In the genomic region with DNA sequence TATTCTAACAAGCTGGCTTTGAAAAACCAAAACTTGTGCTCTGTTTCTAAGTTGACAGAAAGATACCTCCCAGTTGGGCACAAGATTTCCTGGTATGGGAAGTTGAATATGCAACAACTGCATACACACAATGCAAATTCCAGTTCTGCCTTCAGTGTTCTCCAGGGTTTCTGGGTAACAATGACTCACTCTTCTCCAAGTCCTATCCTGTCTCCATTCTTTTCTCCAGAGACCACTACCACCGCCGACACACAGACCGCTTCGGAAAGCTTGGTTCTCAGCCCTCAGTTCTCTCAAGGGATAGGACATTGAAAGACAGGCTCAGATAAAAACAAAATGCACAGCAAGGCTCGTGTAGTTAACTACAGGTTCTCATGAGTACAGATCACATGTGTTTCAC, we compare ENCODE assay signal across 24 cellular contexts. TPM values are rescaled to one million over a fixed set of nuclear protein-coding genes. Genes with fewer than 3 reads are reported as not detected.
DNase-seq lines count a peak whose midpoint lies in the region; ATAC-seq and TF ChIP-seq lines count a peak whose summit lies in the region.
"Had no signal": no experiment of that assay in that cellular context is flagged by ENCODE, and none has a peak within 500 bp of the region (broad histone marks: within the 10 kb centered on the region; RNA-seq: fewer than 3 reads in every experiment).

No MANE protein-coding gene starts in this region.

- H4K20me1 ChIP-seq in mammary epithelial cell (ENCODE audit: insufficient read depth, low read length): no peaks in the 10 kb centered on the region
- H4K20me1 ChIP-seq: BLaER1 had no signal

- no peak overlapping the region for H3K4me2 ChIP-seq in mammary epithelial cell (ENCODE audit: insufficient read depth, low read depth, low read length)
- H3K4me2 ChIP-seq: BLaER1 had no signal

- peak; percentile 10 for DNase-seq in mammary epithelial cell
- no peak for DNase-seq in MCF 10A (ENCODE audit: unreplicated experiment)
- DNase-seq in SK-MEL-5 (ENCODE audit: low read depth, low spot score): peak; percentile 58
- no peak for DNase-seq in right cardiac atrium
- no peak for DNase-seq in substantia nigra (lab: John Stamatoyannopoulos, UW)
- DNase-seq in right lobe of liver: no peak
- no peak for DNase-seq in LoVo (ENCODE audit: low spot score)
- DNase-seq in HFFc6: no peak
- DNase-seq: activated CD4-positive, alpha-beta T cell treated with anti-CD3 and anti-CD28 coated beads, Interleukin-2, amount 50 U/mL, for 48 hours; activated CD4-positive, CD25-positive, alpha-beta regulatory T cell; activated naive CD8-positive, alpha-beta T cell treated with anti-CD3 and anti-CD28 coated beads for 36 hours; Calu3; cortex of kidney; GOT3; head of caudate nucleus; Kasumi-1; NCI-H1105; psoas muscle; RPMI8226; stimulated activated CD4-positive, alpha-beta T cell treated with anti-CD3 and anti-CD28 coated beads, Interleukin-2, amount 100 ng/mL, for 48 hours; stimulated activated naive CD4-positive, alpha-beta T cell; SW 1271; transverse colon had no signal

- no peak for TF ChIP-seq POLR2A in right lobe of liver (IDR thresholded peaks at IDR 0.05)

- dilution Hi-C loops in mammary epithelial cell (cut with HindIII; ENCODE audit: low sequenced_read_pairs): no loop called here

- H3K36me3 Mint-ChIP-seq in MCF 10A (ENCODE audit: insufficient read depth, unreplicated experiment) (no peaks in the 10 kb centered on the region), HFFc6 (ENCODE audit: low read depth) (no peaks in the 10 kb centered on the region)
- H3K36me3 Mint-ChIP-seq: activated naive CD8-positive, alpha-beta T cell treated with anti-CD3 and anti-CD28 coated beads for 36 hours had no signal

- peaks cover 89% of the 10 kb centered on the region for H3K79me2 ChIP-seq in mammary epithelial cell (ENCODE audit: insufficient read depth, low read length)

- H3K36me3 ChIP-seq in mammary epithelial cell (ENCODE audit: insufficient read depth, low read length) (peaks cover 3% of the 10 kb centered on the region), right lobe of liver (no peaks in the 10 kb centered on the region)
- H3K36me3 ChIP-seq: BLaER1, transverse colon had no signal

- H3K27ac ChIP-seq in mammary epithelial cell (ENCODE audit: insufficient read depth, low read depth, low read length) (no peak overlapping the region), right cardiac atrium (ENCODE audit: low read length) (peak overlapping the region; percentile 21), substantia nigra (ENCODE audit: low read depth, low read length, poor library complexity, severe bottlenecking) (peak overlapping the region; percentile 68), right lobe of liver (no peak overlapping the region)
- H3K27ac ChIP-seq: BLaER1, psoas muscle, transverse colon had no signal

- no peak for TF ChIP-seq CTCF in mammary epithelial cell (conservative IDR thresholded peaks at IDR 0.05 in 1 of 2, IDR thresholded peaks at IDR 0.05 in 1 of 2; ENCODE audit: extremely low read depth in 1 of 2, insufficient read depth in 1 of 2, low read depth in 1 of 2, low read length in 2 of 2)
- TF ChIP-seq CTCF in MCF 10A (IDR thresholded peaks at IDR 0.05; ENCODE audit: unreplicated experiment): no peak
- TF ChIP-seq CTCF in right lobe of liver (IDR thresholded peaks at IDR 0.05): no peak
- no peak for TF ChIP-seq CTCF in HFFc6 (IDR thresholded peaks at IDR 0.05)

- H3K9me3 Mint-ChIP-seq in MCF 10A (ENCODE audit: unreplicated experiment) (no peaks in the 10 kb centered on the region), HFFc6 (peaks cover 20% of the 10 kb centered on the region)
- H3K9me3 Mint-ChIP-seq: activated naive CD8-positive, alpha-beta T cell treated with anti-CD3 and anti-CD28 coated beads for 36 hours had no signal

- H3K27me3 Mint-ChIP-seq in MCF 10A (ENCODE audit: insufficient read depth, unreplicated experiment) (no peaks in the 10 kb centered on the region), HFFc6 (ENCODE audit: insufficient read depth) (no peaks in the 10 kb centered on the region)
- H3K27me3 Mint-ChIP-seq: activated naive CD8-positive, alpha-beta T cell treated with anti-CD3 and anti-CD28 coated beads for 36 hours had no signal

- in situ Hi-C loops in mammary epithelial cell (cut with MboI; ENCODE audit: low sequenced_read_pairs in 2 of 2) (no loop called here), SK-MEL-5 (cut with HindIII; ENCODE audit: low pct_unique_long_range_greater_than_20kb, low sequenced_read_pairs) (no loop called here)

- no peak overlapping the region for H3K27ac Mint-ChIP-seq in MCF 10A (ENCODE audit: low read depth, unreplicated experiment)
- no peak overlapping the region for H3K27ac Mint-ChIP-seq in HFFc6
- H3K27ac Mint-ChIP-seq: activated naive CD8-positive, alpha-beta T cell treated with anti-CD3 and anti-CD28 coated beads for 36 hours had no signal

- peaks cover 26% of the 10 kb centered on the region for H3K4me1 ChIP-seq in mammary epithelial cell (ENCODE audit: insufficient read depth, low read length)
- H3K4me1 ChIP-seq in right cardiac atrium (ENCODE audit: control insufficient read depth, insufficient read depth, low read length): peaks cover 10% of the 10 kb centered on the region
- H3K4me1 ChIP-seq in right lobe of liver: no peaks in the 10 kb centered on the region
- H3K4me1 ChIP-seq: BLaER1, psoas muscle had no signal

- H2AFZ ChIP-seq in mammary epithelial cell (ENCODE audit: low read depth, low read length): no peak overlapping the region

- H3K9ac ChIP-seq in mammary epithelial cell (ENCODE audit: insufficient read depth, low read length): no peak overlapping the region
- H3K9ac ChIP-seq: BLaER1 had no signal

- BruUV-seq in mammary epithelial cell (replicated peaks; lab: Mats Ljungman, UMichigan) (no TSS peak), MCF 10A (replicated peaks; lab: Mats Ljungman, UMichigan) (no TSS peak)

- POLR2A ChIA-PET in MCF 10A (lab: Yijun Ruan, JAX): no interaction called here

- H3K4me3 ChIP-seq in mammary epithelial cell (replicated peaks in 1 of 3; ENCODE audit: insufficient read depth in 1 of 3, low read depth in 2 of 3, low read length in 3 of 3): no peak overlapping the region
- H3K4me3 ChIP-seq in right cardiac atrium (ENCODE audit: low read length): no peak overlapping the region
- no peak overlapping the region for H3K4me3 ChIP-seq in right lobe of liver
- H3K4me3 ChIP-seq: BLaER1, psoas muscle, transverse colon had no signal

- H3K4me3 Mint-ChIP-seq in MCF 10A (ENCODE audit: unreplicated experiment) (no peak overlapping the region), HFFc6 (no peak overlapping the region)
- H3K4me3 Mint-ChIP-seq: activated naive CD8-positive, alpha-beta T cell treated with anti-CD3 and anti-CD28 coated beads for 36 hours had no signal

- CTCF ChIA-PET in mammary epithelial cell (lab: Charles Lee; ENCODE audit: low non-redundant PET): no interaction called here
- CTCF ChIA-PET in MCF 10A (lab: Yijun Ruan, JAX): interaction anchor here (0.6 kb wide), 1 partner anchor 204 kb away, joined by 3 read pairs; no protein-coding TSS in a partner anchor

- intact Hi-C loops in mammary epithelial cell (cut with micrococcal nuclease) (no loop called here), MCF 10A (cut with micrococcal nuclease) (no loop called here), right cardiac atrium (cut with DNase I) (no loop called here), right lobe of liver (cut with DNase I) (no loop called here)

- 71% methylated on average over 4 of the region's 5 CpGs for WGBS in mammary epithelial cell (ENCODE audit: low coverage, missing lambda C conversion rate)
- 41% methylated on average over 5 of the region's 5 CpGs for WGBS in right cardiac atrium
- 68% methylated on average over 5 of the region's 5 CpGs for WGBS in right lobe of liver (ENCODE audit: insufficient coverage, low coverage, low lambda C conversion rate, missing lambda C conversion rate)

- H3K4me1 Mint-ChIP-seq in MCF 10A (ENCODE audit: insufficient read depth, unreplicated experiment): peaks cover 18% of the 10 kb centered on the region
- H3K4me1 Mint-ChIP-seq in HFFc6 (ENCODE audit: low read depth): peaks cover 16% of the 10 kb centered on the region; the same call in 1 of the 2 replicates
- H3K4me1 Mint-ChIP-seq: activated naive CD8-positive, alpha-beta T cell treated with anti-CD3 and anti-CD28 coated beads for 36 hours had no signal

- H3K9me3 ChIP-seq in mammary epithelial cell (replicated peaks; ENCODE audit: insufficient read depth, low read length) (no peaks in the 10 kb centered on the region), right cardiac atrium (ENCODE audit: control insufficient read depth, low read length) (no peaks in the 10 kb centered on the region), right lobe of liver (no peaks in the 10 kb centered on the region)
- H3K9me3 ChIP-seq: BLaER1, psoas muscle, transverse colon had no signal

- ATAC-seq in right cardiac atrium (peak; percentile 27 to 55), right lobe of liver (no peak)

- H3K27me3 ChIP-seq in mammary epithelial cell (ENCODE audit: insufficient read depth, low read length) (no peaks in the 10 kb centered on the region), right cardiac atrium (ENCODE audit: control insufficient read depth, insufficient read depth) (no peaks in the 10 kb centered on the region), right lobe of liver (no peaks in the 10 kb centered on the region)
- H3K27me3 ChIP-seq: BLaER1, transverse colon had no signal

RNA-seq across cellular contexts. Expression of gene PDE1C, which starts 12.2 kb away (rescaled TPM):
- 100 to 1,000 TPM in 1 of 2 donors, 10 to 100 TPM in 1; 35.8 to 109 TPM for total RNA-seq in mammary epithelial cell
- 8.0 TPM for polyA plus RNA-seq in mammary epithelial cell
- 112 TPM for polyA minus RNA-seq in mammary epithelial cell
- 0.14 and 0.27 TPM in 2 replicates for total RNA-seq in MCF 10A (2022)
- total RNA-seq in SK-MEL-5 (2014; rRNA removed; shearing (Covaris generic)): 0.69 and 0.83 TPM in 2 replicates
- polyA plus RNA-seq in SK-MEL-5 (2015; cell fraction: cytosol; rRNA removed): 1.2 and 1.4 TPM in 2 replicates
- polyA plus RNA-seq in SK-MEL-5 (2015; cell fraction: nucleus; rRNA removed): 2.7 and 3.2 TPM in 2 replicates
- total RNA-seq in right cardiac atrium: 10 to 100 TPM; 89.8 to 94.4 (median 91.7) TPM
- 23.2 TPM for polyA plus RNA-seq in right cardiac atrium
- total RNA-seq in right lobe of liver: under 1 TPM in 1 of 6 experiments, not detected in 5; 0.02 TPM
- total RNA-seq in HFFc6 (2021; fragmentation: NEBNext Ultra II Directional; extraction: Animal tissue kit (Norgen Biotek cat#: 25700)): 1 to 10 TPM in 4 of 6 experiments, under 1 TPM in 2; 0.19 to 1.9 (median 1.2) TPM
- total RNA-seq: activated naive CD8-positive, alpha-beta T cell treated with anti-CD3 and anti-CD28 coated beads for 36 hours had no signal

Comparison
In these comparisons a context has a peak if more than half of its experiments do, and no peak if none do; other contexts are left out.
1. DNase-seq: peak in mammary epithelial cell (single experiment) and SK-MEL-5 (single experiment); none in MCF 10A (single experiment), right cardiac atrium (0 of 3), substantia nigra (0 of 49), right lobe of liver (0 of 3), LoVo (single experiment) and HFFc6 (single experiment).
2. RNA of gene PDE1C, which starts 12.2 kb away (total RNA-seq): 35.8 to 109 TPM in mammary epithelial cell and 89.8 to 94.4 TPM in right cardiac atrium; 0.19 to 1.9 TPM in HFFc6, 0.69 to 0.83 TPM in SK-MEL-5, 0.14 to 0.27 TPM in MCF 10A and 0.02 TPM in right lobe of liver; every median in the first group is over 10 times any median in the second.
3. H3K27ac ChIP-seq: peak in right cardiac atrium (single experiment) and substantia nigra (single experiment); none in mammary epithelial cell (single experiment) and right lobe of liver (0 of 3).
4. ATAC-seq: peak in right cardiac atrium (2 of 2); none in right lobe of liver (0 of 4).